In genomic region chr15:60130398-60130797, GRCh38 we compare ENCODE assay signal across 16 cellular contexts.
DNase-seq lines count a peak whose midpoint lies in the region; TF ChIP-seq lines count a peak whose summit lies in the region.
"Had no signal": no experiment of that assay in that cellular context is flagged by ENCODE, and none has a peak within 500 bp of the region (broad histone marks: within the 10 kb centered on the region; RNA-seq: fewer than 3 reads in every experiment).

No MANE protein-coding gene starts in this region.

- H3K4me2 ChIP-seq in KMS-11 (peak overlapping the region; percentile 69), OCI-LY3 (ENCODE audit: low read length) (peak overlapping the region; percentile 35)
- H3K4me2 ChIP-seq: GM23338 had no signal

- H3K36me3 ChIP-seq in KMS-11 (ENCODE audit: insufficient read depth) (no peaks in the 10 kb centered on the region), OCI-LY3 (replicated peaks; ENCODE audit: low read depth, low read length) (no peaks in the 10 kb centered on the region)

- H4K20me1 ChIP-seq in KMS-11 (ENCODE audit: insufficient read depth): no peaks in the 10 kb centered on the region
- H4K20me1 ChIP-seq in OCI-LY3 (ENCODE audit: insufficient read depth, low read length): no peaks in the 10 kb centered on the region

- no peak for TF ChIP-seq CTCF in KMS-11 (conservative IDR thresholded peaks at IDR 0.05; ENCODE audit: low read depth, low read length)
- TF ChIP-seq CTCF in OCI-LY3 (IDR thresholded peaks at IDR 0.05; ENCODE audit: low read depth, low read length): no peak
- TF ChIP-seq CTCF in nephron progenitor cell (IDR thresholded peaks at IDR 0.05): no peak

- H3K4me1 ChIP-seq in KMS-11 (ENCODE audit: low read depth, poor library complexity, severe bottlenecking): peaks cover 57% of the 10 kb centered on the region
- peaks cover 74% of the 10 kb centered on the region for H3K4me1 ChIP-seq in OCI-LY3 (ENCODE audit: low read length)

- H3K27ac ChIP-seq in KMS-11: peak overlapping the region; percentile 40; the same call in 1 of the 2 replicates
- H3K27ac ChIP-seq in OCI-LY3 (ENCODE audit: low read length): peak overlapping the region; percentile 96

- CTCF ChIA-PET in activated naive CD4-positive, alpha-beta T cell treated with anti-CD3 and anti-CD28 coated beads for 36 hours (lab: Charles Lee): interaction anchor here (1.7 kb wide), 1 partner anchor 211 kb away, joined by 3 read pairs; no protein-coding TSS in a partner anchor

- DNase-seq in EH (ENCODE audit: low read depth): peak; percentile 9
- DNase-seq in nephron progenitor cell: no peak
- DNase-seq in activated naive CD4-positive, alpha-beta T cell treated with anti-CD3 and anti-CD28 coated beads for 36 hours: no peak
- no peak for DNase-seq in erythroblast (lab: John Stamatoyannopoulos, UW)
- DNase-seq in activated CD8-positive, alpha-beta memory T cell treated with anti-CD3 and anti-CD28 coated beads, Interleukin-2, amount 50 U/mL, for 48 hours: no peak
- DNase-seq: C1 segment of cervical spinal cord; CD4-positive, alpha-beta memory T cell; DMS79; EL; GDM1; H7 had no signal

- H3K9ac ChIP-seq in KMS-11 (no peak overlapping the region), OCI-LY3 (ENCODE audit: low read length) (peak overlapping the region; percentile 32; the same call in 1 of the 2 replicates)

- no peaks in the 10 kb centered on the region for H3K9me3 Mint-ChIP-seq in nephron progenitor cell
- H3K9me3 Mint-ChIP-seq in activated naive CD4-positive, alpha-beta T cell treated with anti-CD3 and anti-CD28 coated beads for 36 hours: no peaks in the 10 kb centered on the region
- H3K9me3 Mint-ChIP-seq: GM23338, IgD-negative memory B cell had no signal

- H3K79me2 ChIP-seq in KMS-11 (ENCODE audit: insufficient read depth, low read depth) (no peaks in the 10 kb centered on the region), OCI-LY3 (ENCODE audit: low read length) (no peaks in the 10 kb centered on the region)

- no peak overlapping the region for H3K4me3 Mint-ChIP-seq in nephron progenitor cell
- no peak overlapping the region for H3K4me3 Mint-ChIP-seq in activated naive CD4-positive, alpha-beta T cell treated with anti-CD3 and anti-CD28 coated beads for 36 hours
- H3K4me3 Mint-ChIP-seq: B cell, GM23338, IgD-negative memory B cell had no signal

- peaks cover 22% of the 10 kb centered on the region for H3K27me3 Mint-ChIP-seq in nephron progenitor cell (ENCODE audit: low read depth, poor library complexity)
- H3K27me3 Mint-ChIP-seq in activated naive CD4-positive, alpha-beta T cell treated with anti-CD3 and anti-CD28 coated beads for 36 hours (ENCODE audit: low read depth): no peaks in the 10 kb centered on the region

- no peak for TF ChIP-seq POLR2A in erythroblast (IDR thresholded peaks at IDR 0.05; ENCODE audit: low read length)

- H3K4me1 Mint-ChIP-seq in nephron progenitor cell: peaks cover 53% of the 10 kb centered on the region
- H3K4me1 Mint-ChIP-seq in activated naive CD4-positive, alpha-beta T cell treated with anti-CD3 and anti-CD28 coated beads for 36 hours (ENCODE audit: low read depth): peaks cover 29% of the 10 kb centered on the region

- no peak overlapping the region for H3K4me3 ChIP-seq in KMS-11 (IDR thresholded peaks at IDR 0.05; ENCODE audit: insufficient read depth, low read depth, low read length)
- H3K4me3 ChIP-seq in OCI-LY3 (ENCODE audit: low read length): peak overlapping the region; percentile 22; the same call in 1 of the 2 replicates
- H3K4me3 ChIP-seq: GM23338 had no signal

- intact Hi-C loops in activated naive CD4-positive, alpha-beta T cell treated with anti-CD3 and anti-CD28 coated beads for 36 hours (cut with micrococcal nuclease): no loop called here

- peak overlapping the region; percentile 21 for H3K27ac Mint-ChIP-seq in nephron progenitor cell
- no peak overlapping the region for H3K27ac Mint-ChIP-seq in activated naive CD4-positive, alpha-beta T cell treated with anti-CD3 and anti-CD28 coated beads for 36 hours
- H3K27ac Mint-ChIP-seq: B cell, GM23338 had no signal

- no peaks in the 10 kb centered on the region for H3K36me3 Mint-ChIP-seq in nephron progenitor cell (ENCODE audit: low read depth)
- no peaks in the 10 kb centered on the region for H3K36me3 Mint-ChIP-seq in activated naive CD4-positive, alpha-beta T cell treated with anti-CD3 and anti-CD28 coated beads for 36 hours (ENCODE audit: low read depth)

- H3K27me3 ChIP-seq in KMS-11 (ENCODE audit: insufficient read depth, low read depth) (no peaks in the 10 kb centered on the region), OCI-LY3 (ENCODE audit: low read depth, low read length) (no peaks in the 10 kb centered on the region)

- no peaks in the 10 kb centered on the region for H3K9me3 ChIP-seq in OCI-LY3 (ENCODE audit: insufficient read depth, low read length)

- H2AFZ ChIP-seq in KMS-11 (ENCODE audit: low read depth): no peak overlapping the region
- H2AFZ ChIP-seq in OCI-LY3 (ENCODE audit: low read depth, low read length): no peak overlapping the region
- H2AFZ ChIP-seq: GM23338 had no signal
